Comparison of ENCODE assay signal across 7 cellular contexts in genomic region chr5:62306494-62307363, GRCh38. TPM values are rescaled to one million over a fixed set of nuclear protein-coding genes. Genes with fewer than 3 reads are reported as not detected.
A peak's percentile ranks its signal among the peaks of the same experiment; 100 is the strongest.
DNase-seq lines count a peak whose midpoint lies in the region; ATAC-seq and TF ChIP-seq lines count a peak whose summit lies in the region.

No MANE protein-coding gene starts in this region.

- TF ChIP-seq CTCF in HFFc6 (IDR thresholded peaks at IDR 0.05): no peak

- peaks cover 16% of the 10 kb centered on the region for H3K36me3 Mint-ChIP-seq in HFFc6 (ENCODE audit: low read depth)
- peaks cover 43% of the 10 kb centered on the region for H3K36me3 Mint-ChIP-seq in activated CD4-positive, alpha-beta memory T cell treated with anti-CD3 and anti-CD28 coated beads, Interleukin-2, amount 10 ng/mL, durations not matched to agents 7 days and 5 days (ENCODE audit: low read depth)
- peaks cover 3% of the 10 kb centered on the region for H3K36me3 Mint-ChIP-seq in memory B cell

- peak overlapping the region; percentile 90 for H3K27ac Mint-ChIP-seq in HFFc6
- peak overlapping the region; percentile 96 for H3K27ac Mint-ChIP-seq in activated CD4-positive, alpha-beta memory T cell treated with anti-CD3 and anti-CD28 coated beads, Interleukin-2, amount 10 ng/mL, durations not matched to agents 7 days and 5 days
- H3K27ac Mint-ChIP-seq in memory B cell: peak overlapping the region; percentile 96

- DNase-seq in HFFc6: peak; percentile 35
- peak; percentile 73 for DNase-seq in NAMALWA (ENCODE audit: low spot score)
- DNase-seq in activated CD4-positive, alpha-beta memory T cell treated with anti-CD3 and anti-CD28 coated beads, Interleukin-2, amount 10 ng/mL, durations not matched to agents 7 days and 5 days: peak; percentile 69
- DNase-seq in effector CD4-positive, alpha-beta T cell: peak; percentile 46
- peak; percentile 12 to 49 for DNase-seq in memory B cell (ENCODE audit: low spot score in 2 of 2)
- DNase-seq in stimulated activated CD8-positive, alpha-beta memory T cell treated with anti-CD3 and anti-CD28 coated beads, Interleukin-15, amount 100 ng/mL, for 1 hour (ENCODE audit: low read depth): peak; percentile 19

- H3K4me3 Mint-ChIP-seq in HFFc6 (peak overlapping the region; percentile 95), memory B cell (peak overlapping the region; percentile 94)
- peak overlapping the region; percentile 98 for H3K4me3 Mint-ChIP-seq in activated CD4-positive, alpha-beta memory T cell treated with anti-CD3 and anti-CD28 coated beads, Interleukin-2, amount 10 ng/mL, durations not matched to agents 7 days and 5 days

- peaks cover 50% of the 10 kb centered on the region for H3K4me1 Mint-ChIP-seq in HFFc6 (ENCODE audit: low read depth)
- peaks cover 66% of the 10 kb centered on the region for H3K4me1 Mint-ChIP-seq in activated CD4-positive, alpha-beta memory T cell treated with anti-CD3 and anti-CD28 coated beads, Interleukin-2, amount 10 ng/mL, durations not matched to agents 7 days and 5 days
- H3K4me1 Mint-ChIP-seq in memory B cell: peaks cover 37% of the 10 kb centered on the region

- H3K9me3 Mint-ChIP-seq in HFFc6 (no peaks in the 10 kb centered on the region), memory B cell (no peaks in the 10 kb centered on the region)
- H3K9me3 Mint-ChIP-seq in activated CD4-positive, alpha-beta memory T cell treated with anti-CD3 and anti-CD28 coated beads, Interleukin-2, amount 10 ng/mL, durations not matched to agents 7 days and 5 days: no peaks in the 10 kb centered on the region

- no peak for TF ChIP-seq POLR2A in GM18505 (IDR thresholded peaks at IDR 0.05; ENCODE audit: borderline replicate concordance, extremely low read depth, insufficient read depth, insufficient read length)

- H3K27me3 Mint-ChIP-seq in HFFc6 (ENCODE audit: insufficient read depth) (peaks cover 2% of the 10 kb centered on the region), memory B cell (no peaks in the 10 kb centered on the region)
- H3K27me3 Mint-ChIP-seq in activated CD4-positive, alpha-beta memory T cell treated with anti-CD3 and anti-CD28 coated beads, Interleukin-2, amount 10 ng/mL, durations not matched to agents 7 days and 5 days: no peaks in the 10 kb centered on the region

- CTCF ChIA-PET in activated CD4-positive, alpha-beta memory T cell treated with anti-CD3 and anti-CD28 coated beads, Interleukin-2, amount 10 ng/mL, durations not matched to agents 7 days and 5 days (lab: Charles Lee): interaction anchor here (0.7 to 4.4 kb wide), 12 partner anchors 10 to 1361 kb away, joined by 3 to 42 read pairs (median 9); partner anchors contain the start of gene DIMT1

- ATAC-seq in GM18505 (IDR thresholded peaks at IDR 0.05; ENCODE audit: unreplicated experiment): peak; percentile 23
- ATAC-seq in memory B cell (ENCODE audit: low read depth): peak; percentile 22

- POLR2A ChIA-PET in activated CD4-positive, alpha-beta memory T cell treated with anti-CD3 and anti-CD28 coated beads, Interleukin-2, amount 10 ng/mL, durations not matched to agents 7 days and 5 days (lab: Charles Lee): interaction anchor here (0.7 to 4.4 kb wide), 25 partner anchors 8 to 97 kb away, joined by 3 to 67 read pairs (median 11); partner anchors contain the start of gene DIMT1

RNA-seq across cellular contexts. Expression of gene KIF2A, which starts 0.7 kb away (rescaled TPM):
- total RNA-seq in HFFc6 (2021; fragmentation: NEBNext Ultra II Directional; extraction: Animal tissue kit (Norgen Biotek cat#: 25700)): 10 to 100 TPM; 39.9 to 54.0 (median 49.3) TPM
- total RNA-seq in activated CD4-positive, alpha-beta memory T cell treated with anti-CD3 and anti-CD28 coated beads, Interleukin-2, amount 10 ng/mL, durations not matched to agents 7 days and 5 days: 100 to 1,000 TPM; 250 to 251 TPM

Comparison
In these comparisons a context has a peak if more than half of its experiments do, and no peak if none do; other contexts are left out.
1. Peak in every context shown above with its lines: DNase-seq and ATAC-seq.
2. DNase-seq: peak in every context shown above with its lines; median percentile 73 in NAMALWA; 69 in activated CD4-positive, alpha-beta memory T cell treated with anti-CD3 and anti-CD28 coated beads, Interleukin-2, amount 10 ng/mL, durations not matched to agents 7 days and 5 days; 46 in effector CD4-positive, alpha-beta T cell; 35 in HFFc6; 30 in memory B cell; 19 in stimulated activated CD8-positive, alpha-beta memory T cell treated with anti-CD3 and anti-CD28 coated beads, Interleukin-15, amount 100 ng/mL, for 1 hour.
3. RNA of gene KIF2A, which starts 0.7 kb away (total RNA-seq): 250 to 251 TPM in activated CD4-positive, alpha-beta memory T cell treated with anti-CD3 and anti-CD28 coated beads, Interleukin-2, amount 10 ng/mL, durations not matched to agents 7 days and 5 days; 39.9 to 54.0 TPM in HFFc6; every median in the first group is over 4 times any median in the second.